ENCODE assay signal across 1 cellular context in the genomic region with DNA sequence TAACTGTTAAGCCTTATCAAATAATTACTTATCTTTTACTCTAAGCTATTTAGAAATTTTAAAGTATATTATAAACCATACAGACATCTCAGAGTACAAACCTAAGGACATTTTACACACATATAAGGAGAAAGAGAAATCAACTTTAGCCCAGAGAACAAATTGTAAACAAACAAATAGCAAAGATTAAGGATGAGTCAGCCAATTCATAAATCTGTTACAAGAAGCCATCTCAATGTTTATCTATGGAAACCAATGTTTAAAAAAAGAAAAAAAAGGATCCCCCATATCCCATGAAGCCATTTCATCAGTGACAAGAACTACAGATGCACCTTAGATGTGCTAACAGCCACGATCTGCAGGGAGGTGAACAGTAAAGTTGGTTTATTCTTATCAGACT.
TF ChIP-seq lines count a peak whose summit lies in the region.

No MANE protein-coding gene starts in this region.

TF ChIP-seq in HepG2, 621 proteins besides CTCF, POLR2A, EP300 and RAD21:
- TF ChIP-seq AGO1 (IDR thresholded peaks at IDR 0.05; ENCODE audit: low read depth, low read length, poor library complexity, severe bottlenecking) (no peak), NFE2L2 (IDR thresholded peaks at IDR 0.05; ENCODE audit: low read length) (peak; percentile 40; the same call in 1 of the 2 replicates), PPARG (CRISPR knock-in tag; conservative IDR thresholded peaks at IDR 0.05) (peak; percentile 52; the same call in 1 of the 2 replicates), ZFP1 (CRISPR knock-in tag; IDR thresholded peaks at IDR 0.05) (no peak), ZNF329 (CRISPR knock-in tag; IDR thresholded peaks at IDR 0.05; ENCODE audit: low read depth) (no peak), MAFK (conservative IDR thresholded peaks at IDR 0.05 in 1 of 2, IDR thresholded peaks at IDR 0.05 in 1 of 2; ENCODE audit: low read length in 2 of 2) (peak; percentile 22 to 48; a peak in 2 of 4 replicates), MAFF (IDR thresholded peaks at IDR 0.05; ENCODE audit: low read depth, low read length) (peak; percentile 32; the same call in 1 of the 2 replicates), MYPOP (CRISPR knock-in tag; IDR thresholded peaks at IDR 0.05) (no peak)
- TF ChIP-seq, protein P1, sequence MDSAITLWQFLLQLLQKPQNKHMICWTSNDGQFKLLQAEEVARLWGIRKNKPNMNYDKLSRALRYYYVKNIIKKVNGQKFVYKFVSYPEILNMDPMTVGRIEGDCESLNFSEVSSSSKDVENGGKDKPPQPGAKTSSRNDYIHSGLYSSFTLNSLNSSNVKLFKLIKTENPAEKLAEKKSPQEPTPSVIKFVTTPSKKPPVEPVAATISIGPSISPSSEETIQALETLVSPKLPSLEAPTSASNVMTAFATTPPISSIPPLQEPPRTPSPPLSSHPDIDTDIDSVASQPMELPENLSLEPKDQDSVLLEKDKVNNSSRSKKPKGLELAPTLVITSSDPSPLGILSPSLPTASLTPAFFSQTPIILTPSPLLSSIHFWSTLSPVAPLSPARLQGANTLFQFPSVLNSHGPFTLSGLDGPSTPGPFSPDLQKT (CRISPR knock-in tag; IDR thresholded peaks at IDR 0.05; ENCODE audit: borderline replicate concordance), result no peak
